In the genomic region with DNA sequence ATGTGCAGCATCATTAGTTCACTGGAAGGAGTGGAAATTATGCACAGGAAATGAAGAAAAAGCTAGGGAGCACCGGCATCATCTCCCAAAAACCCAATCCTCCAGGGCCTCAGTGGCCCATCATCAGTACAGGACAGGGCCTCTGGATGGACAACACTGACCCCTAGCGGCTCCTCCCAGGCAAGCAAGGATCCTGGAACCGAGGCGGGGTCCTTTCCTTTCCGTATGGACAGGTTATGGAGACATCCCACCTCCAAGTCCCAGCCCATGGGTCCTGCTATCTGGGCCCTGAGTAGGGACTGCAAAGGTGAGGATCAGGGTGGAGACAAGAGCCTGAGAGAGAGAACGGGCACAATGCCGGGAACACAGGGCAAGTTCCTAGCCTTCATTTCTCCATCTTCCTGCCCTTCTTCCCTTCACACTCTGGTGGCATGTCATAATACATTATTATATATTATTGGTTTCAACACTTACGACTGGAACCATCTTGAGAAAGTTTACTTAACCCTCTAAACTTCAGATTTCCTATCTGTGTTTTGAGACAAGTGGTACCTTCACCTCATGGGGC, we compare ENCODE assay signal across 8 cellular contexts.
DNase-seq lines count a peak whose midpoint lies in the region; ATAC-seq lines count a peak whose summit lies in the region.

No MANE protein-coding gene starts in this region.

- peak; percentile 37 for DNase-seq in stimulated activated CD4-positive, alpha-beta T cell treated with anti-CD3 and anti-CD28 coated beads, Interleukin-15, amount 100 ng/mL, for 24 hours
- no peak for DNase-seq in stimulated activated CD4-positive, alpha-beta T cell treated with anti-CD3 and anti-CD28 coated beads, Interleukin-1b, Interleukin-23, amount 100 ng/mL, for 48 hours
- DNase-seq in activated CD4-positive, alpha-beta memory T cell treated with anti-CD3 and anti-CD28 coated beads for 36 hours: peak; percentile 45
- DNase-seq in islet precursor cell (peak; percentile 82), RKO (ENCODE audit: low spot score) (no peak)

- ATAC-seq in GM19324 (IDR thresholded peaks at IDR 0.05; ENCODE audit: low FRiP score, unreplicated experiment) (no peak), GM18502 (IDR thresholded peaks at IDR 0.05; ENCODE audit: poor library complexity, unreplicated experiment) (no peak), GM19397 (IDR thresholded peaks at IDR 0.05; ENCODE audit: unreplicated experiment) (no peak)

- CTCF ChIA-PET in activated CD4-positive, alpha-beta memory T cell treated with anti-CD3 and anti-CD28 coated beads for 36 hours (lab: Charles Lee): interaction anchor here (1.7 to 2.4 kb wide), 2 partner anchors 18 to 26 kb away, joined by 6 to 29 read pairs; no protein-coding TSS in a partner anchor

- H3K4me1 Mint-ChIP-seq in activated CD4-positive, alpha-beta memory T cell treated with anti-CD3 and anti-CD28 coated beads for 36 hours (ENCODE audit: low read depth): no peaks in the 10 kb centered on the region

- H3K9me3 Mint-ChIP-seq in activated CD4-positive, alpha-beta memory T cell treated with anti-CD3 and anti-CD28 coated beads for 36 hours: no peaks in the 10 kb centered on the region

- H3K36me3 Mint-ChIP-seq in activated CD4-positive, alpha-beta memory T cell treated with anti-CD3 and anti-CD28 coated beads for 36 hours: no peaks in the 10 kb centered on the region

- peaks cover 2% of the 10 kb centered on the region for H3K27me3 Mint-ChIP-seq in activated CD4-positive, alpha-beta memory T cell treated with anti-CD3 and anti-CD28 coated beads for 36 hours

- intact Hi-C loops in activated CD4-positive, alpha-beta memory T cell treated with anti-CD3 and anti-CD28 coated beads for 36 hours (cut with micrococcal nuclease): loop anchor here (1.0 kb wide), 1 partner anchor 28 kb away; no protein-coding TSS in a partner anchor

- H3K4me3 Mint-ChIP-seq in activated CD4-positive, alpha-beta memory T cell treated with anti-CD3 and anti-CD28 coated beads for 36 hours: no peak overlapping the region

- POLR2A ChIA-PET in activated CD4-positive, alpha-beta memory T cell treated with anti-CD3 and anti-CD28 coated beads for 36 hours (lab: Charles Lee): no interaction called here

- H3K27ac Mint-ChIP-seq in activated CD4-positive, alpha-beta memory T cell treated with anti-CD3 and anti-CD28 coated beads for 36 hours: no peak overlapping the region

Comparison
In these comparisons a context has a peak if more than half of its experiments do, and no peak if none do; other contexts are left out.
1. DNase-seq: peak in stimulated activated CD4-positive, alpha-beta T cell treated with anti-CD3 and anti-CD28 coated beads, Interleukin-15, amount 100 ng/mL, for 24 hours (single experiment), activated CD4-positive, alpha-beta memory T cell treated with anti-CD3 and anti-CD28 coated beads for 36 hours (single experiment) and islet precursor cell (single experiment); none in stimulated activated CD4-positive, alpha-beta T cell treated with anti-CD3 and anti-CD28 coated beads, Interleukin-1b, Interleukin-23, amount 100 ng/mL, for 48 hours (single experiment) and RKO (single experiment).